ENCODE assay signal across 1 cellular context in the genomic region with DNA sequence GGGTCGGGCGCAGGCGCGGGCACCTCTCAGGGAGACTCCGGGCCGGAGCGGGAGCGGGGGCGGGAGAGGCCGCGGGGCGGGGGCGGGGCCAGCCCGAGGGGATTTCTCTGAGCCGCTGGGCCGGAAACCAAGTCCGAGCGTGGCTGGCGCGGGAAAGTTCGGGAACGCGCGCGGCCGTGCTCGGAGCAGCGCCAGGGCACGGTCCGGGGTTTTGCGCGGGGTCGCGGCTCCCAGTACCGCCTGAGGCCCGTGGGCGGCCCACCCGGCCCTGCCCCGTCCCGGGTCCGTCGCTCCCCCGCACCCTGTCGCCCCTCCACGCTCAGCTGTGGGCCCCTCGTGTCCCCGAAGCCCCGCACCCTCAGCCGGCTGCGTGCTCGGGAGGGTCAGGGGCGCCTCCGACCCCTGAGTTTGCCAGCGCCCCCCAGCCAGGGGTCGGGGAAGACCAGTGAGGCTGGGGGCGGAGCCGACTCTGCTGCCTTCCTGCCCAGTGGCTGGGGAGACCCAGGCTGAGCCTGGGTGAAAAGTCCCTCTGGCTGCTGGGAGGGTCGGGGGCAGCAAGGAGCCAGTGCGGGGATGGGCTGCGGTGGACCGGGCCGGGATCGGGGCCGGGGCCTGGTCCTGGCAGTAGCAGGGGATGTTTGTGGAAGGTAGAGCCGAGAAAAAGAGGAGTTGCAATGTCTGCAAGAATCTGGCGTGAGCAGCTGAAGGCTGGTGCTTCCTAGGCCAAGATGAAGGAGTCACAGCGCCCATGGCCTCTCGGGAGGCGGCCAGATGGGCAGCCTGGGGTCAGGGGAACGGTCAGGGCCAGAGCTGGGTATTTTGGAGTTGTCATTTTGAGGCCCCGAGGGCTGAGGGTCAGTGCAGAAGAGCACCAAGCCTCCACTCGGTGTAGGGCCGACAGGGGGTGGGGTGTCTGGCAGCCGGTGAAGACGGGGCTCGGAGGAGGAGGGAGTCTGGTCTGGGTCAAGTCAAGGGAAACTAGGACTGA.
TF ChIP-seq lines count a peak whose summit lies in the region.

No MANE protein-coding gene starts in this region.

TF ChIP-seq in K562, 482 proteins besides CTCF, POLR2A, EP300 and RAD21 (continues in another document):
- TF ChIP-seq ZNF592 (IDR thresholded peaks at IDR 0.05), result 0 out of 2 replicates have a peak, but pooled peaks have one; percentile 16
- TF ChIP-seq PHF8 (IDR thresholded peaks at IDR 0.05; ENCODE audit: borderline replicate concordance, low read length), result peak; percentile 14; the same call in 1 of the 2 replicates
- TF ChIP-seq KDM5B (IDR thresholded peaks at IDR 0.05; ENCODE audit: insufficient replicate concordance, low read depth, low read length), result peak; percentile 35
- no peak for TF ChIP-seq HDGF (IDR thresholded peaks at IDR 0.05)
- TF ChIP-seq SIN3A (IDR thresholded peaks at IDR 0.05; ENCODE audit: borderline replicate concordance in 2 of 2, control insufficient read depth in 1 of 2, low read depth in 2 of 2, low read length in 2 of 2), result peak in 1 of 2 experiments; percentile 87; a peak in 1 of 4 replicates
- TF ChIP-seq SRF (CRISPR knock-in tag; IDR thresholded peaks at IDR 0.05), result 0 out of 4 replicates have a peak, but pooled peaks of 1 of the 2 experiments have one; percentile 21
- TF ChIP-seq CBX8 (IDR thresholded peaks at IDR 0.05; ENCODE audit: borderline replicate concordance, extremely low read depth, low read depth, low read length, poor library complexity, severe bottlenecking), result no peak
- peak in 1 of 2 experiments; percentile 69; a peak in 1 of 4 replicates for TF ChIP-seq ZNF639 (CRISPR knock-in tag; conservative IDR thresholded peaks at IDR 0.05 in 1 of 2, IDR thresholded peaks at IDR 0.05 in 1 of 2)
- TF ChIP-seq MNT (conservative IDR thresholded peaks at IDR 0.05), result no peak
- 0 out of 2 replicates have a peak, but pooled peaks have one; percentile 18 for TF ChIP-seq KLF13 (tag; IDR thresholded peaks at IDR 0.05; ENCODE audit: borderline replicate concordance, low read depth)
- TF ChIP-seq, protein P1, sequence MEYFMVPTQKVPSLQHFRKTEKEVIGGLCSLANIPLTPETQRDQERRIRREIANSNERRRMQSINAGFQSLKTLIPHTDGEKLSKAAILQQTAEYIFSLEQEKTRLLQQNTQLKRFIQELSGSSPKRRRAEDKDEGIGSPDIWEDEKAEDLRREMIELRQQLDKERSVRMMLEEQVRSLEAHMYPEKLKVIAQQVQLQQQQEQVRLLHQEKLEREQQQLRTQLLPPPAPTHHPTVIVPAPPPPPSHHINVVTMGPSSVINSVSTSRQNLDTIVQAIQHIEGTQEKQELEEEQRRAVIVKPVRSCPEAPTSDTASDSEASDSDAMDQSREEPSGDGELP (CRISPR knock-in tag; IDR thresholded peaks at IDR 0.05; ENCODE audit: borderline replicate concordance), result peak; percentile 35
- no peak for TF ChIP-seq TBL1XR1 (IDR thresholded peaks at IDR 0.05; ENCODE audit: low read length in 2 of 2)
- TF ChIP-seq TEAD2 (tag; IDR thresholded peaks at IDR 0.05), result no peak
- TF ChIP-seq ELF2 (CRISPR knock-in tag; IDR thresholded peaks at IDR 0.05), result peak; percentile 55; the same call in 1 of the 2 replicates
- TF ChIP-seq SAP30 (IDR thresholded peaks at IDR 0.05; ENCODE audit: borderline replicate concordance, insufficient read depth, low read depth, low read length, poor library complexity, severe bottlenecking), result peak; percentile 78
- TF ChIP-seq, protein P2, sequence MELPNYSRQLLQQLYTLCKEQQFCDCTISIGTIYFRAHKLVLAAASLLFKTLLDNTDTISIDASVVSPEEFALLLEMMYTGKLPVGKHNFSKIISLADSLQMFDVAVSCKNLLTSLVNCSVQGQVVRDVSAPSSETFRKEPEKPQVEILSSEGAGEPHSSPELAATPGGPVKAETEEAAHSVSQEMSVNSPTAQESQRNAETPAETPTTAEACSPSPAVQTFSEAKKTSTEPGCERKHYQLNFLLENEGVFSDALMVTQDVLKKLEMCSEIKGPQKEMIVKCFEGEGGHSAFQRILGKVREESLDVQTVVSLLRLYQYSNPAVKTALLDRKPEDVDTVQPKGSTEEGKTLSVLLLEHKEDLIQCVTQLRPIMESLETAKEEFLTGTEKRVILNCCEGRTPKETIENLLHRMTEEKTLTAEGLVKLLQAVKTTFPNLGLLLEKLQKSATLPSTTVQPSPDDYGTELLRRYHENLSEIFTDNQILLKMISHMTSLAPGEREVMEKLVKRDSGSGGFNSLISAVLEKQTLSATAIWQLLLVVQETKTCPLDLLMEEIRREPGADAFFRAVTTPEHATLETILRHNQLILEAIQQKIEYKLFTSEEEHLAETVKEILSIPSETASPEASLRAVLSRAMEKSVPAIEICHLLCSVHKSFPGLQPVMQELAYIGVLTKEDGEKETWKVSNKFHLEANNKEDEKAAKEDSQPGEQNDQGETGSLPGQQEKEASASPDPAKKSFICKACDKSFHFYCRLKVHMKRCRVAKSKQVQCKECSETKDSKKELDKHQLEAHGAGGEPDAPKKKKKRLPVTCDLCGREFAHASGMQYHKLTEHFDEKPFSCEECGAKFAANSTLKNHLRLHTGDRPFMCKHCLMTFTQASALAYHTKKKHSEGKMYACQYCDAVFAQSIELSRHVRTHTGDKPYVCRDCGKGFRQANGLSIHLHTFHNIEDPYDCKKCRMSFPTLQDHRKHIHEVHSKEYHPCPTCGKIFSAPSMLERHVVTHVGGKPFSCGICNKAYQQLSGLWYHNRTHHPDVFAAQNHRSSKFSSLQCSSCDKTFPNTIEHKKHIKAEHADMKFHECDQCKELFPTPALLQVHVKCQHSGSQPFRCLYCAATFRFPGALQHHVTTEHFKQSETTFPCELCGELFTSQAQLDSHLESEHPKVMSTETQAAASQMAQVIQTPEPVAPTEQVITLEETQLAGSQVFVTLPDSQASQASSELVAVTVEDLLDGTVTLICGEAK (IDR thresholded peaks at IDR 0.05), result no peak; the same call in 1 of the 2 replicates
- TF ChIP-seq, protein P2 (CRISPR knock-in tag; IDR thresholded peaks at IDR 0.05), result no peak
- peak; percentile 70; the same call in 1 of the 2 replicates for TF ChIP-seq FOXK1 (CRISPR knock-in tag; IDR thresholded peaks at IDR 0.05; ENCODE audit: borderline replicate concordance)
- TF ChIP-seq U2AF1 (optimal IDR thresholded peaks at IDR 0.05; ENCODE audit: low read depth, low read length), result peak; percentile 22
- 0 out of 2 replicates have a peak, but pooled peaks have one; percentile 33 for TF ChIP-seq ZBTB17 (CRISPR knock-in tag; IDR thresholded peaks at IDR 0.05)
- no peak for TF ChIP-seq NFATC3 (IDR thresholded peaks at IDR 0.05)
- no peak for TF ChIP-seq ETS2 (tag; IDR thresholded peaks at IDR 0.05; ENCODE audit: borderline replicate concordance, poor library complexity, severe bottlenecking)
- peak; percentile 42 for TF ChIP-seq E2F8 (IDR thresholded peaks at IDR 0.05; ENCODE audit: low read depth, partially characterized antibody)
- TF ChIP-seq EGR1 (conservative IDR thresholded peaks at IDR 0.05), result peak; percentile 41; the same call in 1 of the 2 replicates
- peak; percentile 57 for TF ChIP-seq RBBP5 (IDR thresholded peaks at IDR 0.05; ENCODE audit: borderline replicate concordance, insufficient read depth, low read length, poor library complexity, severe bottlenecking)
- peak; percentile 24 for TF ChIP-seq PCBP1 (IDR thresholded peaks at IDR 0.05; ENCODE audit: low read depth, low read length, poor library complexity, severe bottlenecking)
- TF ChIP-seq ERF (CRISPR knock-in tag; IDR thresholded peaks at IDR 0.05), result 0 out of 2 replicates have a peak, but pooled peaks have one; percentile 38
- TF ChIP-seq SIN3B (IDR thresholded peaks at IDR 0.05; ENCODE audit: low read depth), result peak; percentile 33; the same call in 1 of the 2 replicates
- TF ChIP-seq CCNT2 (IDR thresholded peaks at IDR 0.05; ENCODE audit: borderline replicate concordance, extremely low read depth, insufficient read length, low read depth, low read length), result peak; percentile 17
- 0 out of 2 replicates have a peak, but pooled peaks have one; percentile 30 for TF ChIP-seq ZNF282 (CRISPR knock-in tag; IDR thresholded peaks at IDR 0.05)
- TF ChIP-seq ARNT (IDR thresholded peaks at IDR 0.05), result no peak
